ENCODE assay signal across 8 cellular contexts in the genomic region with DNA sequence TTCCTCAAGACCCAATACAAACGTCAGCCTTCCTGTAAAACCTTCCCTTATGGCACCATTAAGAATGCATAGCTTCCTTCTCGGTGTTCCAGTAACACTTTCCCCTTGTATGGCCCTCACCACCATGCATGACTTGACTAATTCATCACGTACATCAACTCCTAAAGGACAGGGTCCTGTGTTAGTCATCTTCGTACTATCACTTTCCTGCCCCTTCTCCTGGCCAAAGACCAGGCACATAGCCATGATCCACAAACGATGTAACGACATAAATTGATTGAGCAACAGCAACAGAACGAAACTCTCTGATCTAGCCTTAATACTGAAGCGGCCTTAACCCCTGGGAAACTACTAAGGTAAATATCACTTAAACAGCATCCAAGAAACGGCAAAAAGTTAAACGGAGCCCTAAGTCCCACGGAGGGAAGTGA. TPM values are rescaled to one million over a fixed set of nuclear protein-coding genes. Genes with fewer than 3 reads are reported as not detected.
DNase-seq lines count a peak whose midpoint lies in the region; ATAC-seq and TF ChIP-seq lines count a peak whose summit lies in the region.

No MANE protein-coding gene starts in this region.

- no CpG with 5 or more reads among the region's 11 CpGs for WGBS in H9 (ENCODE audit: extremely low coverage, insufficient read length, low lambda C conversion rate)
- WGBS in mesendoderm (ENCODE audit: extremely low coverage, insufficient coverage, low lambda C conversion rate) = no CpG with 5 or more reads among the region's 11 CpGs
- 0 to 1% methylated on average over 11 of the region's 11 CpGs for WGBS in aorta, 2 donors

- H3K14ac ChIP-seq in H9 (ENCODE audit: insufficient read depth, low read length) = peak overlapping the region; percentile 97; the same call in 1 of the 2 replicates

- H3K9me2 ChIP-seq in DOHH2 (replicated peaks; ENCODE audit: control insufficient read depth, low read length) = no peaks in the 10 kb centered on the region

- peaks cover 60% of the 10 kb centered on the region for H3K79me2 ChIP-seq in DOHH2 (ENCODE audit: control insufficient read depth, low read length)
- H3K79me2 ChIP-seq in H9 (ENCODE audit: insufficient read depth, low read length) = peaks cover 31% of the 10 kb centered on the region
- H3K79me2 ChIP-seq in mesendoderm (ENCODE audit: control insufficient read depth, insufficient read depth, low read length) = peaks cover 52% of the 10 kb centered on the region

- H3K4me3 ChIP-seq in DOHH2 (ENCODE audit: low read length) = peak overlapping the region; percentile 93
- H3K4me3 ChIP-seq in mesendoderm (ENCODE audit: low read length) = peak overlapping the region; percentile 79
- H3K4me3 ChIP-seq in aorta (ENCODE audit: low read length in 2 of 2) = peak overlapping the region; percentile 89 to 94

- H2BK5ac ChIP-seq in H9 (ENCODE audit: insufficient read length, low read length) (no peak overlapping the region), mesendoderm (ENCODE audit: low read length) (peak overlapping the region; percentile 71)

- peak overlapping the region; percentile 92 for H3K9ac ChIP-seq in H9 (ENCODE audit: extremely low read depth, insufficient read length, low read length)
- H3K9ac ChIP-seq in mesendoderm (ENCODE audit: low read length) = peak overlapping the region; percentile 82

- H3T11ph ChIP-seq in H9 (ENCODE audit: low read length) = no peak overlapping the region

- H3K23ac ChIP-seq in H9 (ENCODE audit: insufficient read length, low read depth, low read length) (no peak overlapping the region), mesendoderm (ENCODE audit: low read length) (no peak overlapping the region)

- H3K36me3 ChIP-seq in DOHH2 (ENCODE audit: control insufficient read depth, low read length) (peaks cover 47% of the 10 kb centered on the region), mesendoderm (ENCODE audit: control insufficient read depth, insufficient read depth, low read length) (no peaks in the 10 kb centered on the region), aorta (ENCODE audit: control insufficient read depth in 1 of 2, insufficient read depth in 2 of 2, low read length in 1 of 2) (no peaks in the 10 kb centered on the region)

- peak overlapping the region; percentile 96 to 97 for H3K4me3 Mint-ChIP-seq in H9

- H4K91ac ChIP-seq in H9 (ENCODE audit: insufficient read length, low read depth, low read length) = no peak overlapping the region

- no peaks in the 10 kb centered on the region for H3K9me3 Mint-ChIP-seq in H9

- H3K36me3 Mint-ChIP-seq in H9 (ENCODE audit: insufficient read depth in 1 of 3, low read depth in 3 of 3) = peaks cover 11 to 30% (median 20%) of the 10 kb centered on the region in 3 experiments

- H2BK15ac ChIP-seq in H9 (ENCODE audit: low read depth, low read length) = no peak overlapping the region
- no peak overlapping the region for H2BK15ac ChIP-seq in mesendoderm (replicated peaks; ENCODE audit: low read depth)

- no peak overlapping the region for H2AFZ ChIP-seq in H9 (ENCODE audit: low read length)

- no peak overlapping the region for H2BK12ac ChIP-seq in H9 (ENCODE audit: insufficient read length, low read depth, low read length)

- no peak overlapping the region for H2BK20ac ChIP-seq in H9 (ENCODE audit: low read depth, low read length, poor library complexity, severe bottlenecking)

- H3K4me2 ChIP-seq in DOHH2 (ENCODE audit: low read length) (peak overlapping the region; percentile 86), H9 (ENCODE audit: insufficient read depth, insufficient read length, low read length) (peak overlapping the region; percentile 100), mesendoderm (ENCODE audit: low read length) (peak overlapping the region; percentile 76)

- H3K27me3 ChIP-seq in DOHH2 (ENCODE audit: control insufficient read depth, low read length) (no peaks in the 10 kb centered on the region), H9 (ENCODE audit: insufficient read depth, low read length) (no peaks in the 10 kb centered on the region), mesendoderm (ENCODE audit: insufficient read depth, low read length, poor library complexity) (no peaks in the 10 kb centered on the region), aorta (ENCODE audit: control insufficient read depth in 1 of 2, insufficient read depth in 2 of 2, low read length in 1 of 2) (no peaks in the 10 kb centered on the region)

- no peaks in the 10 kb centered on the region for H3K9me3 ChIP-seq in DOHH2 (ENCODE audit: control insufficient read depth, insufficient read depth, low read length)
- no peaks in the 10 kb centered on the region for H3K9me3 ChIP-seq in H9 (ENCODE audit: control insufficient read depth, low read depth, low read length)
- no peaks in the 10 kb centered on the region for H3K9me3 ChIP-seq in aorta (ENCODE audit: control insufficient read depth, low read length)

- H3K4me1 ChIP-seq in DOHH2 (ENCODE audit: control insufficient read depth, low read length) (peaks cover 42% of the 10 kb centered on the region), H9 (ENCODE audit: insufficient read depth, low read length) (peaks cover 4% of the 10 kb centered on the region), mesendoderm (ENCODE audit: control insufficient read depth, low read depth, low read length) (no peaks in the 10 kb centered on the region), aorta (ENCODE audit: control insufficient read depth in 1 of 2, insufficient read depth in 2 of 2, low read length in 2 of 2) (no peaks in the 10 kb centered on the region)

- H3K4me1 Mint-ChIP-seq in H9 = peaks cover 17 to 22% of the 10 kb centered on the region in 2 experiments

- H3F3A ChIP-seq in DOHH2 (ENCODE audit: control insufficient read depth, insufficient read depth) = peaks cover 11% of the 10 kb centered on the region

- H3K23me2 ChIP-seq in H9 (ENCODE audit: insufficient read length, low read depth, low read length, poor library complexity, severe bottlenecking) = peaks cover 7% of the 10 kb centered on the region

- H3K27ac Mint-ChIP-seq in H9 = peak overlapping the region; percentile 75 to 96 (median 95)

- TF ChIP-seq CTCF in DOHH2 (IDR thresholded peaks at IDR 0.05; ENCODE audit: low read depth, low read length, poor library complexity, severe bottlenecking) (no peak), H9 (conservative IDR thresholded peaks at IDR 0.05) (no peak)

- H4K8ac ChIP-seq in H9 (replicated peaks; ENCODE audit: insufficient read length, low read depth, low read length) (no peak overlapping the region), mesendoderm (ENCODE audit: low read depth, low read length) (no peak overlapping the region)

- H3K27me3 Mint-ChIP-seq in H9 (ENCODE audit: low read depth) = no peaks in the 10 kb centered on the region

- intact Hi-C loops in aorta (cut with DNase I) = loop anchor here in 1 of 2 donors (10.0 kb wide), 1 partner anchor 121 kb away; a partner anchor contains a TSS

- H4K20me1 ChIP-seq in DOHH2 (ENCODE audit: control insufficient read depth, insufficient read depth, low read depth, low read length) (peaks cover 22% of the 10 kb centered on the region; the same call in 1 of the 2 replicates), H9 (ENCODE audit: control insufficient read depth, insufficient read depth, insufficient read length) (no peaks in the 10 kb centered on the region)

- H3K4ac ChIP-seq in H9 (ENCODE audit: low read depth, low read length) (no peak overlapping the region), mesendoderm (ENCODE audit: low read depth, low read length) (peak overlapping the region; percentile 64)

- H2AK5ac ChIP-seq in H9 (ENCODE audit: insufficient read length, low read length) (no peak overlapping the region), mesendoderm (ENCODE audit: low read length) (peak overlapping the region; percentile 4)

- H3K18ac ChIP-seq in H9 (ENCODE audit: insufficient read length, low read depth, low read length) = peak overlapping the region; percentile 95
- peak overlapping the region; percentile 71 for H3K18ac ChIP-seq in mesendoderm (ENCODE audit: low read length)

- H4K5ac ChIP-seq in H9 (ENCODE audit: insufficient read length, low read depth, low read length) = peak overlapping the region; percentile 26
- no peak overlapping the region for H4K5ac ChIP-seq in mesendoderm (ENCODE audit: low read length)

- peak; percentile 23 for ATAC-seq in aorta (ENCODE audit: low FRiP score)

- H2BK120ac ChIP-seq in H9 (ENCODE audit: low read depth, low read length, poor library complexity, severe bottlenecking) (no peak overlapping the region), mesendoderm (ENCODE audit: low read depth, low read length) (no peak overlapping the region)

- H3K56ac ChIP-seq in H9 (ENCODE audit: insufficient read length, low read depth, low read length) (no peak overlapping the region), mesendoderm (ENCODE audit: low read length) (peak overlapping the region; percentile 99)

- H3K27ac ChIP-seq in DOHH2 (ENCODE audit: low read depth, low read length) = peak overlapping the region; percentile 41
- H3K27ac ChIP-seq in H9 (ENCODE audit: insufficient read length, low read depth, low read length) = no peak overlapping the region
- H3K27ac ChIP-seq in mesendoderm (ENCODE audit: low read depth, low read length) = no peak overlapping the region
- H3K27ac ChIP-seq in aorta (ENCODE audit: low read depth in 1 of 2, low read length in 2 of 2) = peak overlapping the region in 1 of 2 donors; percentile 78

- DNase-seq in H9 = no peak
- peak; percentile 47 for DNase-seq in dedifferentiated amniotic fluid mesenchymal stem cell (ENCODE audit: extremely low spot score)
- peak; percentile 44 for DNase-seq in mesendoderm
- no peak for DNase-seq in aorta
- no peak for DNase-seq in GDM1 (lab: John Stamatoyannopoulos, UW)
- DNase-seq in mesenteric fat pad (ENCODE audit: low spot score) = no peak

- no peaks in the 10 kb centered on the region for H3K79me1 ChIP-seq in H9 (ENCODE audit: insufficient read depth, low read depth, low read length, poor library complexity, severe bottlenecking)
- H3K79me1 ChIP-seq in mesendoderm (ENCODE audit: low read length) = peaks cover 2% of the 10 kb centered on the region

TF ChIP-seq in PFSK-1, 5 proteins besides CTCF, POLR2A, EP300 and RAD21:
- TF ChIP-seq FOXP2 (optimal IDR thresholded peaks at IDR 0.05; ENCODE audit: borderline replicate concordance, extremely low read depth, extremely low read length, insufficient read depth) (no peak), SIN3A (IDR thresholded peaks at IDR 0.05; ENCODE audit: borderline replicate concordance, insufficient read depth, low read length) (peak; percentile 64; the same call in 1 of the 2 replicates)
TF ChIP-seq in PFSK-1: peak in this region for 1.

RNA-seq across cellular contexts. Expression of a gene that starts 0.6 kb away (rescaled TPM):
- total RNA-seq in H9 (2021) (90.5 and 92.9 TPM in 2 replicates), aorta (10 to 100 TPM; 38.2 to 46.8 TPM), mesenteric fat pad (56.2 TPM)
- polyA plus RNA-seq in PFSK-1 (2012; ENCODE audit: insufficient read length, low read depth) = 161 TPM
- 86.5 TPM for polyA plus RNA-seq in mesendoderm (2013, experiment 1 of 2)
- polyA plus RNA-seq in mesendoderm (2013, experiment 2 of 2) = 87.8 TPM
- polyA plus RNA-seq in aorta = 10 to 100 TPM; 15.6 to 23.4 TPM

RNA-seq across cellular contexts. Expression of a gene that starts 11.3 kb away (rescaled TPM):
- total RNA-seq in H9 (2021) (37.5 and 39.1 TPM in 2 replicates), aorta (10 to 100 TPM; 28.7 to 29.6 TPM), mesenteric fat pad (47.1 TPM)
- polyA plus RNA-seq in PFSK-1 (2012; ENCODE audit: insufficient read length, low read depth) = 142 TPM
- polyA plus RNA-seq in mesendoderm (2013, experiment 1 of 2) = 54.2 TPM
- polyA plus RNA-seq in mesendoderm (2013, experiment 2 of 2) = 52.1 TPM
- polyA plus RNA-seq in aorta = 1 to 10 TPM; 2.3 to 6.9 TPM

Comparison
In these comparisons a context has a peak if more than half of its experiments do, and no peak if none do; other contexts are left out.
1. DNase-seq: peak in dedifferentiated amniotic fluid mesenchymal stem cell (single experiment) and mesendoderm (single experiment); none in H9 (single experiment), aorta (0 of 2), GDM1 (single experiment) and mesenteric fat pad (single experiment).
2. Peak in every context shown above with its lines, with median percentiles within 50 percentile points of each other: H3K4me2 ChIP-seq and H3K4me3 ChIP-seq.